ENCODE assay signal across 10 cellular contexts in the genomic region with DNA sequence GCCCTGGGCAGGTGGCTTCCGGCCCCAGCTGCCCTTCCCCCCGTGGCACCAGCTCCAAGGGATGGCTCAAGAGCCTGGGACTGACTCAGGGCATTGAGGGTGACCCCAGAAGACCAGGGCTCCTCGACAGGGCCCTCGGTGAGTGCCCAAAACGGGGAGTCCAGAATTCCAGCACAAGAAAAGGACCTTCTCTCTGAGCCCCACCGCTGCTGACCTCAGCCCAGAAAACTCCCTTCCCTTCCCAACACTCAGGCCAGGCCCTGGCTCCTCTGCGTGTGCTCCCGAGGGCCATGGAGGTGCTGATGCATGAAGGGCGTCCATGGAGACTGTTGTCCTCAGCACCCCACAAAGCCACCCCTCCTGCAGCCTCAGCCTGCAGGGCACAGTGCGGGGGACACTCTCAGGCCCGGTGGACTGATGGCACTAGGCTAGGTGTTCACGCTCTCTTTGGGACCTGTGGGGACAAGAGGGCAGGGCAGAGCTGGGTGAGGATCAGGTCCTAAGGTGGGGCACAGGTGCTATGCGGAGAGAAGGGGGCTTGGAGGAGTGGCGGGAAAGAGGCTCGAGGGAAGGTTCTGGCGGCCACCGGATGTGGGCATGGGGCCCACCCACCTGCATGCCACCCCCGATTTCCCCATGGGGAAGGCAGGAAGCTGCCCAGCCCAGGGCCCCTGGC. TPM values are rescaled to one million over a fixed set of nuclear protein-coding genes. Genes with fewer than 3 reads are reported as not detected.
DNase-seq lines count a peak whose midpoint lies in the region; ATAC-seq and TF ChIP-seq lines count a peak whose summit lies in the region.
"Had no signal": no experiment of that assay in that cellular context is flagged by ENCODE, and none has a peak within 500 bp of the region (broad histone marks: within the 10 kb centered on the region; RNA-seq: fewer than 3 reads in every experiment).

No MANE protein-coding gene starts in this region.

- CTCF ChIA-PET in CD4-positive, alpha-beta T cell (lab: Charles Lee): interaction anchor here (1.7 to 7.9 kb wide), 3 partner anchors 9 to 15 kb away, joined by 7 to 59 read pairs (median 8); no protein-coding TSS in a partner anchor

- H3K27ac Mint-ChIP-seq in CD4-positive, alpha-beta T cell: peak overlapping the region; percentile 84
- peak overlapping the region; percentile 100 for H3K27ac Mint-ChIP-seq in activated naive CD4-positive, alpha-beta T cell treated with anti-CD3 and anti-CD28 coated beads, Interleukin-2, amount 50 U/mL, for 72 hours
- H3K27ac Mint-ChIP-seq: HFFc6 had no signal

- H3K27ac ChIP-seq in CD4-positive, alpha-beta T cell (ENCODE audit: low read depth, low read length): peak overlapping the region; percentile 98
- no peak overlapping the region for H3K27ac ChIP-seq in rectal smooth muscle tissue (ENCODE audit: low read depth, low read length)

- H3K4me1 ChIP-seq in rectal smooth muscle tissue (ENCODE audit: control insufficient read depth, insufficient read depth, low read length): peaks cover 10% of the 10 kb centered on the region

- H3K36me3 ChIP-seq in rectal smooth muscle tissue (ENCODE audit: control insufficient read depth, insufficient read depth, low read length): no peaks in the 10 kb centered on the region

- ATAC-seq in CD4-positive, alpha-beta T cell (ENCODE audit: poor library complexity): no peak
- no peak for ATAC-seq in activated naive CD4-positive, alpha-beta T cell treated with anti-CD3 and anti-CD28 coated beads, Interleukin-2, amount 50 U/mL, for 72 hours
- ATAC-seq in HG02571 (IDR thresholded peaks at IDR 0.05; ENCODE audit: unreplicated experiment): no peak

- intact Hi-C loops in CD4-positive, alpha-beta T cell (cut with DNase I, micrococcal nuclease): loop anchor here (5.0 to 10.0 kb wide), 7 partner anchors 182 to 1248 kb away; a partner anchor contains a TSS

- H3K9me3 Mint-ChIP-seq in CD4-positive, alpha-beta T cell: no peaks in the 10 kb centered on the region
- H3K9me3 Mint-ChIP-seq in activated naive CD4-positive, alpha-beta T cell treated with anti-CD3 and anti-CD28 coated beads, Interleukin-2, amount 50 U/mL, for 72 hours: no peaks in the 10 kb centered on the region
- H3K9me3 Mint-ChIP-seq: HFFc6 had no signal

- H3K4me3 Mint-ChIP-seq in CD4-positive, alpha-beta T cell: peak overlapping the region; percentile 90
- H3K4me3 Mint-ChIP-seq: HFFc6 had no signal

- TF ChIP-seq CTCF in CD4-positive, alpha-beta T cell (IDR thresholded peaks at IDR 0.05): no peak

- no peaks in the 10 kb centered on the region for H3K27me3 ChIP-seq in CD4-positive, alpha-beta T cell (ENCODE audit: control insufficient read depth, insufficient read depth, low read length)
- H3K27me3 ChIP-seq in rectal smooth muscle tissue (ENCODE audit: control insufficient read depth, insufficient read depth, low read length): no peaks in the 10 kb centered on the region

- peaks cover 66% of the 10 kb centered on the region for H3K4me1 Mint-ChIP-seq in CD4-positive, alpha-beta T cell (ENCODE audit: low read depth)

- H3K9ac ChIP-seq in rectal smooth muscle tissue (ENCODE audit: low read length): no peak overlapping the region

- no peaks in the 10 kb centered on the region for H3K9me3 ChIP-seq in CD4-positive, alpha-beta T cell (ENCODE audit: control insufficient read depth, low read length)

- peaks cover 62% of the 10 kb centered on the region for H3K36me3 Mint-ChIP-seq in CD4-positive, alpha-beta T cell (ENCODE audit: low read depth)
- peaks cover 57 to 83% of the 10 kb centered on the region in 2 donors for H3K36me3 Mint-ChIP-seq in activated naive CD4-positive, alpha-beta T cell treated with anti-CD3 and anti-CD28 coated beads, Interleukin-2, amount 50 U/mL, for 72 hours

- H3K4me3 ChIP-seq in rectal smooth muscle tissue (ENCODE audit: low read length): peak overlapping the region; percentile 61

- POLR2A ChIA-PET in CD4-positive, alpha-beta T cell (lab: Charles Lee): interaction anchor here (0.7 to 22.3 kb wide), 12 partner anchors 6 to 1730 kb away, joined by 3 to 1359 read pairs (median 4); a partner anchor contains a TSS

- DNase-seq in CD4-positive, alpha-beta T cell: peak in 4 of 10 experiments; percentile 33 to 55 (median 50)
- peak; percentile 67 for DNase-seq in NAMALWA (ENCODE audit: low spot score)
- DNase-seq in activated naive CD4-positive, alpha-beta T cell treated with anti-CD3 and anti-CD28 coated beads, Interleukin-2, amount 50 U/mL, for 72 hours (ENCODE audit: low spot score in 2 of 2): peak in 1 of 2 donors; percentile 77
- DNase-seq in NCI-H226: no peak
- DNase-seq in NCI-H187 treated with DMSO at 0.1 percent for 48 hours (lab: John Stamatoyannopoulos, UW): no peak
- DNase-seq in NCI-H2227 treated with DMSO at 0.1 percent for 48 hours (lab: John Stamatoyannopoulos, UW): no peak
- DNase-seq: HFFc6, NCI-H774 had no signal

- no peaks in the 10 kb centered on the region for H3K27me3 Mint-ChIP-seq in CD4-positive, alpha-beta T cell

RNA-seq across cellular contexts. Expression of a gene that starts 4.3 kb away (rescaled TPM):
- total RNA-seq in CD4-positive, alpha-beta T cell: 10 to 100 TPM; 17.8 to 19.5 TPM
- total RNA-seq in activated naive CD4-positive, alpha-beta T cell treated with anti-CD3 and anti-CD28 coated beads, Interleukin-2, amount 50 U/mL, for 72 hours: 100 to 1,000 TPM in 1 of 2 donors, 10 to 100 TPM in 1; 19.2 to 123 TPM

RNA-seq across cellular contexts. Expression of a gene that starts 19.1 kb away (rescaled TPM):
- total RNA-seq in CD4-positive, alpha-beta T cell: 10 to 100 TPM; 46.5 to 47.0 TPM
- total RNA-seq in activated naive CD4-positive, alpha-beta T cell treated with anti-CD3 and anti-CD28 coated beads, Interleukin-2, amount 50 U/mL, for 72 hours: 100 to 1,000 TPM; 105 to 141 TPM

RNA-seq across cellular contexts. Expression of a gene that starts 52.1 kb away (rescaled TPM):
- under 1 TPM in 1 of 2 experiments, not detected in 1; 0.77 TPM for total RNA-seq in CD4-positive, alpha-beta T cell
- not detected for total RNA-seq in activated naive CD4-positive, alpha-beta T cell treated with anti-CD3 and anti-CD28 coated beads, Interleukin-2, amount 50 U/mL, for 72 hours
- total RNA-seq: HFFc6 had no signal
